ENCODE assay signal across 3 cellular contexts in the genomic region with DNA sequence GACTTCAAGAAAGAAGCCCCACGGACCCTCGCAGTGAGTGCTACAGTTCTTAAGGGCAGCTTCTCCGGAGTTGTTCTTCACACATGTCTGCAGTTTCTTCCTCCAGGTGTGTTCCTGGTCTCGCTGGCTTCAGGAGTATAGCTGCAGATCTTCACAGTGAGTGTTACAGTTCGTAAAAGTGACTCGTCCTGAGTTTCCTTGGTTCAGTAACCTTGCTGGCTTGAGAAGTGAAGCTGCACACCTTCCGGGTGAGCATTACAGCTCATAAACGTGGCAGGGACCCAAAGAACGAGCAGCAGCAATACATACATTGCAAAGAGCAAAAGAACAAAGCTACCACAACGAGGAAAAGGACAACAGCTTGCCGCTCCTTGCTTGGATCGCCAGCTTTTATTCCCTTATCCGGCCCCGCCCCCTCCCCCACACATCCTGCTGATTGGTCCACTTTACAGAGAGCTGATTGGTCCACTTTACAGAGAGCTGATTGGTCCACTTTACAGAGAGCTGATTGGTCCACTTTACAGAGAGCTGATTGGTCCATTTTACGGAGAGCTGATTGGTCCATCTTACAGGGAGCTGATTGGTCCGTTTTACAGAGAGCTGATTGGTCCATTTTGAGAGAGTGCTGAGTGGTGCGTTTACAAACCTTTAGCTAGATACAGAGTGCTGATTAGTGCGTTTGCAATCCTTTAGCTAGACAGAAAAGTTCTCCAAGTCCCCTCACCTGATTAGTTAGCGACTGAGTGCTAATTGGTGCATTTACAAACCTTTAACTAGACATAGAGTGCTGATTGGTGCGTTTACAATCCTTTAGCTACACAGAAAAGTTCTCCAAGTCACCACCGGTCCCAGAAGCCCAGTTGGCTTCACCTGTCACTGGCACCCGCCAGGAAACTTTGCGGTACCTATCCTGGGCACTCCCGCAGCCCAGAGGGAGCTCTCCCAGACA.
TF ChIP-seq lines count a peak whose summit lies in the region.

No MANE protein-coding gene starts in this region.

TF ChIP-seq in SK-N-SH, 30 proteins besides CTCF, POLR2A, EP300 and RAD21:
- TF ChIP-seq, protein P1, sequence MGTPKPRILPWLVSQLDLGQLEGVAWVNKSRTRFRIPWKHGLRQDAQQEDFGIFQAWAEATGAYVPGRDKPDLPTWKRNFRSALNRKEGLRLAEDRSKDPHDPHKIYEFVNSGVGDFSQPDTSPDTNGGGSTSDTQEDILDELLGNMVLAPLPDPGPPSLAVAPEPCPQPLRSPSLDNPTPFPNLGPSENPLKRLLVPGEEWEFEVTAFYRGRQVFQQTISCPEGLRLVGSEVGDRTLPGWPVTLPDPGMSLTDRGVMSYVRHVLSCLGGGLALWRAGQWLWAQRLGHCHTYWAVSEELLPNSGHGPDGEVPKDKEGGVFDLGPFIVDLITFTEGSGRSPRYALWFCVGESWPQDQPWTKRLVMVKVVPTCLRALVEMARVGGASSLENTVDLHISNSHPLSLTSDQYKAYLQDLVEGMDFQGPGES (IDR thresholded peaks at IDR 0.05; ENCODE audit: low read depth, low read length) = no peak
- TF ChIP-seq USF2 (IDR thresholded peaks at IDR 0.05; ENCODE audit: borderline replicate concordance, low read depth, low read length) (no peak), TEAD4 (IDR thresholded peaks at IDR 0.05; ENCODE audit: borderline replicate concordance, insufficient read depth) (no peak), RFX5 (IDR thresholded peaks at IDR 0.05; ENCODE audit: low read length) (no peak), MEF2A (IDR thresholded peaks at IDR 0.05; ENCODE audit: borderline replicate concordance, low read depth) (no peak), TAF1 (IDR thresholded peaks at IDR 0.05; ENCODE audit: borderline replicate concordance, low read depth, low read length) (no peak), FOXJ3 (CRISPR knock-in tag; IDR thresholded peaks at IDR 0.05) (no peak), RXRA (IDR thresholded peaks at IDR 0.05; ENCODE audit: borderline replicate concordance, low read depth) (no peak), SIN3A (IDR thresholded peaks at IDR 0.05; ENCODE audit: borderline replicate concordance, low read depth, low read length) (no peak), NFIC (IDR thresholded peaks at IDR 0.05; ENCODE audit: borderline replicate concordance) (no peak), TCF12 (IDR thresholded peaks at IDR 0.05) (no peak)

TF ChIP-seq in SK-N-SH treated with all-trans-retinoic acid at 6 μM for 48 hours, 23 proteins besides CTCF, POLR2A, EP300 and RAD21:
- TF ChIP-seq RARB (CRISPR knock-in tag; IDR thresholded peaks at IDR 0.05) (no peak), PPARA (CRISPR knock-in tag; IDR thresholded peaks at IDR 0.05; ENCODE audit: borderline replicate concordance) (no peak), OSR1 (CRISPR knock-in tag; IDR thresholded peaks at IDR 0.05) (no peak), CSDC2 (CRISPR knock-in tag; IDR thresholded peaks at IDR 0.05) (no peak), TOX (CRISPR knock-in tag; IDR thresholded peaks at IDR 0.05; ENCODE audit: borderline replicate concordance) (no peak), SNAI2 (CRISPR knock-in tag; IDR thresholded peaks at IDR 0.05) (no peak), ESRRG (CRISPR knock-in tag; IDR thresholded peaks at IDR 0.05) (no peak)

TF ChIP-seq in H1, 55 proteins besides CTCF, POLR2A, EP300 and RAD21:
- no peak for TF ChIP-seq NANOG (IDR thresholded peaks at IDR 0.05; ENCODE audit: insufficient read depth, low read depth, low read length, poor library complexity, severe bottlenecking)
- TF ChIP-seq, protein P2, sequence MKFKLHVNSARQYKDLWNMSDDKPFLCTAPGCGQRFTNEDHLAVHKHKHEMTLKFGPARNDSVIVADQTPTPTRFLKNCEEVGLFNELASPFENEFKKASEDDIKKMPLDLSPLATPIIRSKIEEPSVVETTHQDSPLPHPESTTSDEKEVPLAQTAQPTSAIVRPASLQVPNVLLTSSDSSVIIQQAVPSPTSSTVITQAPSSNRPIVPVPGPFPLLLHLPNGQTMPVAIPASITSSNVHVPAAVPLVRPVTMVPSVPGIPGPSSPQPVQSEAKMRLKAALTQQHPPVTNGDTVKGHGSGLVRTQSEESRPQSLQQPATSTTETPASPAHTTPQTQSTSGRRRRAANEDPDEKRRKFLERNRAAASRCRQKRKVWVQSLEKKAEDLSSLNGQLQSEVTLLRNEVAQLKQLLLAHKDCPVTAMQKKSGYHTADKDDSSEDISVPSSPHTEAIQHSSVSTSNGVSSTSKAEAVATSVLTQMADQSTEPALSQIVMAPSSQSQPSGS (IDR thresholded peaks at IDR 0.05; ENCODE audit: low read length) = no peak
- no peak for TF ChIP-seq KDM1A (IDR thresholded peaks at IDR 0.05; ENCODE audit: borderline replicate concordance, low read length)
- no peak for TF ChIP-seq SP4 (IDR thresholded peaks at IDR 0.05; ENCODE audit: low read length)
- TF ChIP-seq BCL11A (IDR thresholded peaks at IDR 0.05; ENCODE audit: low read depth in 2 of 2, low read length in 2 of 2) = no peak
TF ChIP-seq in H1: peak in this region for 0.
